Comparison of ENCODE assay signal across 1 cellular context in genomic region chr5:38456657-38457056, GRCh38.
TF ChIP-seq lines count a peak whose summit lies in the region.

No MANE protein-coding gene starts in this region.

TF ChIP-seq in SK-N-SH treated with all-trans-retinoic acid at 6 μM for 48 hours, 23 proteins besides CTCF, POLR2A, EP300 and RAD21 (continued from another document):
- TF ChIP-seq POU6F1 (CRISPR knock-in tag; IDR thresholded peaks at IDR 0.05; ENCODE audit: borderline replicate concordance, low read depth) (0 out of 2 replicates have a peak, but pooled peaks have one; percentile 72), GLIS3 (CRISPR knock-in tag; IDR thresholded peaks at IDR 0.05) (no peak), OSR1 (CRISPR knock-in tag; IDR thresholded peaks at IDR 0.05) (no peak), ZNF70 (CRISPR knock-in tag; IDR thresholded peaks at IDR 0.05) (no peak)
